Comparison of ENCODE assay signal across 30 cellular contexts in the genomic region with DNA sequence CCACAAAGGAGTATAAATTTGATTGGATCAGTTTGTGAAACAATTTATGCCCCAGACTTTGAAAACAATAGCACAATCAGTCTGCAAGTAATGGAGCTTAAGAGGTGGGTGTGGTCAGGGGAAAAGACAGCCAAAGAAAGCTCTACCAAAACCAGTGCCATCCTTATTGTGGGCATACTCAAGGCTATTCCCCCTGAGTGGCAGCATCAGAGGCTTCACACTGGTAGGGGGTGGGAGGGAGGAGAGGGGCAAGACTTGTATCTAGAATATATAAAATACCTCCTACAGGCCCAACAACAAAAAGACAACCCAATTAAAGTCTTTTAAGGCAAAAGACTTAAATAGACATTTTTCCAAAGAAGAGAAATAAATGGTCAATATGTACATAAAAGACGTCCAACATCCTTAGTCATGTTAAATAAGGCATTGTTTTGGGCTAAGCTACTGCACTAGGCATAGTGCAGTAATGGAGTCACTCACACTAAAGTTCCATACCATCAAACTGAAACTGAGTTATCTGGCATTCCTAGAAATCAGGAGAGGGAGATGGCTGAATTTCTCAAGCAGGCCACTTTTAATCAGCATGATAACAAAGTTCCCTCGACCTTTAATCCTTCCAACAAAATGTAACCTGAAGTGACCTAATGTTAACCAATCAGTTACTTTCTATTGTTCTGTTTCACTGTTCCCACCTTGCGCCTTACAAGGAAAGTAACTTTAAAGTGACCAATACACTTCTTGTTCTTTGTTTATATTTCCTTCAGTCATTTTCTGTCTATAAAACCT. TPM values are rescaled to one million over a fixed set of nuclear protein-coding genes. Genes with fewer than 3 reads are reported as not detected.
DNase-seq lines count a peak whose midpoint lies in the region; ATAC-seq, FAIRE-seq and TF ChIP-seq lines count a peak whose summit lies in the region.
"Had no signal": no experiment of that assay in that cellular context is flagged by ENCODE, and none has a peak within 500 bp of the region (broad histone marks: within the 10 kb centered on the region; RNA-seq: fewer than 3 reads in every experiment).

No MANE protein-coding gene starts in this region.

- H3K9ac ChIP-seq in subcutaneous abdominal adipose tissue (ENCODE audit: low read length in 5 of 5): no peak overlapping the region

- H3K27me3 Mint-ChIP-seq in CD8-positive, alpha-beta memory T cell: no peaks in the 10 kb centered on the region
- H3K27me3 Mint-ChIP-seq: activated CD4-positive, alpha-beta memory T cell treated with anti-CD3 and anti-CD28 coated beads, Interleukin-2, amount 10 ng/mL, durations not matched to agents 7 days and 5 days had no signal

- WGBS in hepatocyte (ENCODE audit: low lambda C conversion rate, missing lambda C conversion rate): 53% methylated on average over 3 of the region's 3 CpGs
- WGBS in right lobe of liver (ENCODE audit: insufficient coverage, low coverage, low lambda C conversion rate, missing lambda C conversion rate): 29% methylated on average over 3 of the region's 3 CpGs

- H3K4me3 ChIP-seq in hepatocyte (no peak overlapping the region), right lobe of liver (no peak overlapping the region), subcutaneous abdominal adipose tissue (ENCODE audit: low read depth in 1 of 5, low read length in 5 of 5) (no peak overlapping the region)
- H3K4me3 ChIP-seq in CD8-positive, alpha-beta memory T cell (ENCODE audit: low read length): no peak overlapping the region
- H3K4me3 ChIP-seq: esophagus squamous epithelium, lung, sigmoid colon had no signal

- H3K9me3 Mint-ChIP-seq in CD8-positive, alpha-beta memory T cell: no peaks in the 10 kb centered on the region

- no peaks in the 10 kb centered on the region for H3K9me2 ChIP-seq in hepatocyte (replicated peaks; ENCODE audit: insufficient read depth)

- H3K4me2 ChIP-seq in hepatocyte: peak overlapping the region; percentile 4

- peaks cover 8% of the 10 kb centered on the region for H3K79me2 ChIP-seq in hepatocyte

- peaks cover 0 to 10% (median 8%) of the 10 kb centered on the region in 3 donors for H3K4me1 Mint-ChIP-seq in CD8-positive, alpha-beta memory T cell

- H3K4me1 ChIP-seq in hepatocyte (ENCODE audit: insufficient read depth) (no peaks in the 10 kb centered on the region), right lobe of liver (peaks cover 0 to 16% (median 8%) of the 10 kb centered on the region in 4 donors), subcutaneous abdominal adipose tissue (ENCODE audit: control insufficient read depth in 5 of 5, insufficient read depth in 5 of 5, low read length in 5 of 5) (peaks cover 0 to 28% (median 24%) of the 10 kb centered on the region in 5 donors)
- H3K4me1 ChIP-seq in CD8-positive, alpha-beta memory T cell (ENCODE audit: insufficient read depth, low read length): no peaks in the 10 kb centered on the region
- H3K4me1 ChIP-seq: sigmoid colon had no signal

- H3K36me3 ChIP-seq in hepatocyte (replicated peaks; ENCODE audit: insufficient read depth, low read depth): no peaks in the 10 kb centered on the region
- H3K36me3 ChIP-seq in right lobe of liver: no peaks in the 10 kb centered on the region
- no peaks in the 10 kb centered on the region for H3K36me3 ChIP-seq in subcutaneous abdominal adipose tissue (ENCODE audit: control insufficient read depth in 5 of 5, insufficient read depth in 5 of 5, low read length in 5 of 5)
- no peaks in the 10 kb centered on the region for H3K36me3 ChIP-seq in CD8-positive, alpha-beta memory T cell (ENCODE audit: insufficient read depth, low read length)
- H3K36me3 ChIP-seq: sigmoid colon had no signal

- H3K27me3 ChIP-seq in hepatocyte (no peaks in the 10 kb centered on the region), right lobe of liver (no peaks in the 10 kb centered on the region), subcutaneous abdominal adipose tissue (ENCODE audit: control insufficient read depth in 5 of 5, insufficient read depth in 4 of 5, low read length in 5 of 5) (no peaks in the 10 kb centered on the region)
- H3K27me3 ChIP-seq in CD8-positive, alpha-beta memory T cell (ENCODE audit: insufficient read depth, low read length, poor library complexity, severe bottlenecking): no peaks in the 10 kb centered on the region
- H3K27me3 ChIP-seq: esophagus squamous epithelium, sigmoid colon had no signal

- H2AFZ ChIP-seq in hepatocyte: no peak overlapping the region

- CTCF ChIA-PET in CD8-positive, alpha-beta memory T cell (lab: Charles Lee): interaction anchor here (2.4 kb wide), 1 partner anchor 14 kb away, joined by 7 read pairs; no protein-coding TSS in a partner anchor

- POLR2A ChIA-PET in CD8-positive, alpha-beta memory T cell (lab: Charles Lee): no interaction called here

- peak overlapping the region in 4 of 8 donors; percentile 17 to 51 (median 22) for H3K27ac Mint-ChIP-seq in CD8-positive, alpha-beta memory T cell
- H3K27ac Mint-ChIP-seq: activated CD4-positive, alpha-beta memory T cell treated with anti-CD3 and anti-CD28 coated beads, Interleukin-2, amount 10 ng/mL, durations not matched to agents 7 days and 5 days; activated naive CD4-positive, alpha-beta T cell treated with anti-CD3 and anti-CD28 coated beads, Interleukin-2, amount 50 U/mL, for 72 hours; activated T-helper 2 cell treated with anti-CD3 and anti-CD28 coated beads, Interferon-gamma antibody, Interleukin-2, Interleukin-4, amounts not matched to agents 10 μg/mL and 5 μg/mL and 100 μg/mL, durations not matched to agents 14 hours and 24 hours and 36 hours had no signal

- TF ChIP-seq CTCF in hepatocyte (IDR thresholded peaks at IDR 0.05; ENCODE audit: poor library complexity) (no peak), right lobe of liver (IDR thresholded peaks at IDR 0.05) (no peak)

- DNase-seq in NCI-H69 (lab: John Stamatoyannopoulos, UW): peak; percentile 10
- DNase-seq in hepatocyte (ENCODE audit: low spot score): peak; percentile 11
- DNase-seq in right lobe of liver: no peak
- no peak for DNase-seq in GM12891 (ENCODE audit: insufficient read length, low spot score)
- no peak for DNase-seq in CD8-positive, alpha-beta memory T cell
- DNase-seq: activated CD4-positive, alpha-beta memory T cell treated with anti-CD3 and anti-CD28 coated beads, Interleukin-2, amount 10 ng/mL, durations not matched to agents 7 days and 5 days; activated CD8-positive, alpha-beta memory T cell treated with anti-CD3 and anti-CD28 coated beads, Interleukin-2, amount 50 U/mL, for 48 hours; anterior cingulate cortex; cortex of kidney; esophagus squamous epithelium; foreskin melanocyte; NCI-H1105 treated with DMSO at 0.1 percent for 48 hours; NCI-H2029 treated with DMSO at 0.1 percent for 48 hours; NCI-H774; RPMI8226; sigmoid colon; stimulated activated CD4-positive, alpha-beta T cell treated with anti-CD3 and anti-CD28 coated beads, Interleukin-15, amount 100 ng/mL, for 24 hours; stimulated activated naive CD4-positive, alpha-beta T cell; T-helper 1 cell had no signal

- H3K4me3 Mint-ChIP-seq in CD8-positive, alpha-beta memory T cell: no peak overlapping the region
- H3K4me3 Mint-ChIP-seq: activated CD4-positive, alpha-beta memory T cell treated with anti-CD3 and anti-CD28 coated beads, Interleukin-2, amount 10 ng/mL, durations not matched to agents 7 days and 5 days; neural crest cell had no signal

- H3K9me3 ChIP-seq in hepatocyte (ENCODE audit: low read depth): no peaks in the 10 kb centered on the region
- H3K9me3 ChIP-seq in right lobe of liver: no peaks in the 10 kb centered on the region
- H3K9me3 ChIP-seq in subcutaneous abdominal adipose tissue (ENCODE audit: control insufficient read depth in 5 of 5, low read length in 5 of 5): no peaks in the 10 kb centered on the region
- no peaks in the 10 kb centered on the region for H3K9me3 ChIP-seq in CD8-positive, alpha-beta memory T cell (ENCODE audit: low read length)
- H3K9me3 ChIP-seq: esophagus squamous epithelium, sigmoid colon had no signal

- FAIRE-seq in GM12891 (lab: Jason Lieb, UNC): no peak
- FAIRE-seq: keratinocyte, TTC549, urothelium cell line had no signal

- no peak overlapping the region for H3K27ac ChIP-seq in hepatocyte
- no peak overlapping the region for H3K27ac ChIP-seq in right lobe of liver
- peak overlapping the region; percentile 67 for H3K27ac ChIP-seq in subcutaneous abdominal adipose tissue (ENCODE audit: low read depth, low read length)
- no peak overlapping the region for H3K27ac ChIP-seq in CD8-positive, alpha-beta memory T cell (ENCODE audit: low read depth, low read length)
- H3K27ac ChIP-seq: C4-2B, esophagus squamous epithelium, sigmoid colon had no signal

- TF ChIP-seq POLR2A in right lobe of liver (IDR thresholded peaks at IDR 0.05) (no peak), GM12891 (IDR thresholded peaks at IDR 0.05; ENCODE audit: low read depth, low read length) (no peak)

- peak; percentile 71 to 83 (median 79) for ATAC-seq in right lobe of liver
- ATAC-seq in HG02870 (IDR thresholded peaks at IDR 0.05; ENCODE audit: unreplicated experiment): no peak
- ATAC-seq: activated CD4-positive, CD25-positive, alpha-beta regulatory T cell treated with anti-CD3 and anti-CD28 coated beads, Interleukin-2, amount 50 U/mL, for 24 hours; activated naive CD4-positive, alpha-beta T cell treated with anti-CD3 and anti-CD28 coated beads, Interleukin-2, amount 50 U/mL, for 72 hours had no signal

- H4K20me1 ChIP-seq in hepatocyte (ENCODE audit: insufficient read depth, poor library complexity, severe bottlenecking): no peaks in the 10 kb centered on the region

- H3K36me3 Mint-ChIP-seq in CD8-positive, alpha-beta memory T cell: peaks cover 0 to 30% (median 6%) of the 10 kb centered on the region in 3 donors

- intact Hi-C loops in right lobe of liver (cut with DNase I): no loop called here

TF ChIP-seq in GM12891, 5 proteins besides CTCF, POLR2A, EP300 and RAD21:
- TF ChIP-seq SPI1 (IDR thresholded peaks at IDR 0.05; ENCODE audit: low read depth, low read length) (no peak), TAF1 (IDR thresholded peaks at IDR 0.05; ENCODE audit: low read depth, low read length) (no peak), POU2F2 (IDR thresholded peaks at IDR 0.05; ENCODE audit: low read depth, low read length) (no peak)

RNA-seq across cellular contexts. Expression of gene NARS2, which starts 24.8 kb away (rescaled TPM):
- total RNA-seq in hepatocyte (19.1 and 24.3 TPM in 2 replicates), right lobe of liver (10 to 100 TPM; 11.5 to 17.4 (median 14.0) TPM)
- polyA plus RNA-seq in hepatocyte: 13.5 and 17.5 TPM in 2 replicates
- polyA plus RNA-seq in GM12891 (2012; ENCODE audit: low read depth, missing spikeins): 13.2 TPM
- total RNA-seq in CD8-positive, alpha-beta memory T cell: 10 to 100 TPM; 23.9 to 24.5 TPM
- 14.5 TPM for polyA plus RNA-seq in CD8-positive, alpha-beta memory T cell

Comparison
In these comparisons a context has a peak if more than half of its experiments do, and no peak if none do; other contexts are left out.
1. DNase-seq: peak in NCI-H69 (single experiment) and hepatocyte (single experiment); none in right lobe of liver (0 of 3), GM12891 (single experiment) and CD8-positive, alpha-beta memory T cell (0 of 5).